In genomic region chr7:93463764-93464163, GRCh38 we compare ENCODE assay signal across 8 cellular contexts.
"Had no signal": no experiment of that assay in that cellular context is flagged by ENCODE, and none has a peak within 500 bp of the region (broad histone marks: within the 10 kb centered on the region; RNA-seq: fewer than 3 reads in every experiment).

No MANE protein-coding gene starts in this region.

- H3K27ac ChIP-seq: HL-60 had no signal

- H2AFZ ChIP-seq: GM23338 had no signal

- H3K4me2 ChIP-seq: GM23338 had no signal

- H3K4me3 ChIP-seq: GM23338, K562 had no signal

- FAIRE-seq: HepG2, K562 had no signal

- ATAC-seq: GM23338, HepG2, K562 had no signal

- DNase-seq: H9, HCEC 1CT, IMR-90, KG1 had no signal
